ENCODE assay signal across 9 cellular contexts in the genomic region with DNA sequence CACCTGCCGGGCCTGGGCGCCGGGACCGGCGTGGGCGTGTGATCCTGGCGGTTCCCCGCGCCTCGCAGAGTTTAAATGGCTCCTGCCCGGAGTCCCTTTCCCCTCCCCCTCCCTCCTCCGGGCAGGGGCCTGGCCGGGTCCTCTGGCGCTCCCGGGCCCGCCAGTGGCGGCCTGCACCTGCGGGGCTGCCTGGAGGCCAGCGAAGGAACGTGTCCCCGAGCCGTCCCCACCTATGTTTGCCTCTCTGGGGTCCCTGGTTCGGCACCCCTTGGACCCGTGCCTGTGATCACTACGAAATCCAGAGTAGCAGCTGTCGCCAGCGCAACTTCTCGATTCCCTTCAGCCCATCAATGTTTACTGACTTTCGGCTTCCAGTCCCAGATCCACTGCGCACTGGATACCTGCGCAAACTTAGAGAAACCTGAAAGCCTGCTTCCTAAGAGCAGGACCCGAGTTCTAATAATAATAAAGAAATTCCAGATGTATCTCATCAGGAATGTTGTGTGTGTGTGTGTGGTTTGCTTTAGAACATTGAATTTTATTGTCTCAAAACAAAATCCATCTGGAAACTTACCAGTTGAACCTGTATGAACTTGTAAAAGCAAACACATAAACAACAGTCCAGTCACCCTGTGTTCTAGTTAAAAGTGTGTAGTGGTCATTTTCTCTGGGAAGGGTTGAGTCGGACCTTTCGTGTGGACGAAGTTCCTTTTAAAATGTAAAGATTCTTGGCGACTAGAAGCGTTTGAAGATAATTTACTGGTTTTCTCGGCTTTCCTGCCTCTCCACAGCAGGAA. TPM values are rescaled to one million over a fixed set of nuclear protein-coding genes. Genes with fewer than 3 reads are reported as not detected.
A peak's percentile ranks its signal among the peaks of the same experiment; 100 is the strongest.
DNase-seq lines count a peak whose midpoint lies in the region; ATAC-seq, FAIRE-seq and TF ChIP-seq lines count a peak whose summit lies in the region.
"Had no signal": no experiment of that assay in that cellular context is flagged by ENCODE, and none has a peak within 500 bp of the region (broad histone marks: within the 10 kb centered on the region; RNA-seq: fewer than 3 reads in every experiment).

No MANE protein-coding gene starts in this region.

- H3K4me1 Mint-ChIP-seq in natural killer cell = no peaks in the 10 kb centered on the region

- DNase-seq in ACHN (peak; percentile 0), natural killer cell (no peak), SKM-1 (lab: John Stamatoyannopoulos, UW; ENCODE audit: unreplicated experiment) (no peak), H54 (ENCODE audit: insufficient read length, low spot score) (no peak)
- DNase-seq: NCI-H187 treated with DMSO at 0.1 percent for 48 hours had no signal

- FAIRE-seq in endometrium (lab: Jason Lieb, UNC) = peak; percentile 48
- FAIRE-seq in H54 (lab: Jason Lieb, UNC) = no peak

- H3K9me3 Mint-ChIP-seq in natural killer cell = no peaks in the 10 kb centered on the region

- TF ChIP-seq RAD21 in Ishikawa (IDR thresholded peaks at IDR 0.05; ENCODE audit: low read depth) = no peak

- TF ChIP-seq POLR2A in H54 (IDR thresholded peaks at IDR 0.05; ENCODE audit: low read depth, low read length) = no peak

- intact Hi-C loops in natural killer cell (cut with micrococcal nuclease) = no loop called here

- H3K4me3 Mint-ChIP-seq in natural killer cell = peak overlapping the region; percentile 65

- no peak for TF ChIP-seq CTCF in natural killer cell (IDR thresholded peaks at IDR 0.05)

- no peak for TF ChIP-seq EP300 in Ishikawa (IDR thresholded peaks at IDR 0.05; ENCODE audit: borderline replicate concordance)

- peaks cover 12 to 43% of the 10 kb centered on the region in 2 donors for H3K27me3 Mint-ChIP-seq in natural killer cell (ENCODE audit: low read depth in 2 of 2)

- H3K36me3 Mint-ChIP-seq in natural killer cell = no peaks in the 10 kb centered on the region

- H3K27ac Mint-ChIP-seq in natural killer cell = no peak overlapping the region

- ATAC-seq in natural killer cell = no peak
- no peak for ATAC-seq in GM18909 (IDR thresholded peaks at IDR 0.05; ENCODE audit: poor library complexity, unreplicated experiment)
- no peak for ATAC-seq in GM21528 (IDR thresholded peaks at IDR 0.05; ENCODE audit: low FRiP score, unreplicated experiment)

- in situ Hi-C loops in ACHN (cut with HindIII; ENCODE audit: low pct_ligation_motif_present, low pct_unique_long_range_greater_than_20kb, low sequenced_read_pairs) = no loop called here

TF ChIP-seq in Ishikawa, 13 proteins besides CTCF, POLR2A, EP300 and RAD21:
- TF ChIP-seq TAF1 (IDR thresholded peaks at IDR 0.05; ENCODE audit: low read depth) (no peak), NFIC (IDR thresholded peaks at IDR 0.05) (no peak), EGR1 (IDR thresholded peaks at IDR 0.05) (peak; percentile 43; the same call in 1 of the 2 replicates)
TF ChIP-seq in Ishikawa: peak in this region for 1.

RNA-seq across cellular contexts. Expression of gene SHROOM2, which starts 0.8 kb away (rescaled TPM):
- not detected for total RNA-seq in natural killer cell

RNA-seq across cellular contexts. Expression of gene GPR143, which starts 21.4 kb away (rescaled TPM):
- not detected for total RNA-seq in natural killer cell
